ENCODE assay signal across 14 cellular contexts in genomic region chr16:85829751-85830445, GRCh38. TPM values are rescaled to one million over a fixed set of nuclear protein-coding genes. Genes with fewer than 3 reads are reported as not detected.
DNase-seq lines count a peak whose midpoint lies in the region; ATAC-seq and TF ChIP-seq lines count a peak whose summit lies in the region.
"Had no signal": no experiment of that assay in that cellular context is flagged by ENCODE, and none has a peak within 500 bp of the region (broad histone marks: within the 10 kb centered on the region; RNA-seq: fewer than 3 reads in every experiment).

No MANE protein-coding gene starts in this region.

- H3K27me3 Mint-ChIP-seq in activated naive CD4-positive, alpha-beta T cell treated with anti-CD3 and anti-CD28 coated beads for 36 hours (ENCODE audit: low read depth), result peaks cover 22% of the 10 kb centered on the region
- H3K27me3 Mint-ChIP-seq in glutamatergic neuron (ENCODE audit: unreplicated experiment), result peaks cover 4% of the 10 kb centered on the region

- 70 to 76% methylated on average over 2 to 24 of the region's 24 CpGs for WGBS in transverse colon (ENCODE audit: low coverage in 1 of 2), 2 donors

- CTCF ChIA-PET in activated naive CD4-positive, alpha-beta T cell treated with anti-CD3 and anti-CD28 coated beads for 36 hours (lab: Charles Lee), result interaction anchor here (1.0 to 2.3 kb wide), 4 partner anchors 8 to 159 kb away, joined by 3 to 8 read pairs (median 4); no protein-coding TSS in a partner anchor

- H3K9me3 ChIP-seq in transverse colon, result no peaks in the 10 kb centered on the region
- H3K9me3 ChIP-seq: neutrophil had no signal

- no peaks in the 10 kb centered on the region for H3K4me1 ChIP-seq in transverse colon

- peaks cover 8% of the 10 kb centered on the region for H3K27me3 ChIP-seq in transverse colon

- in situ Hi-C loops in transverse colon (cut with MboI; ENCODE audit: low pct_ligation_motif_present in 1 of 4, low pct_unique_long_range_greater_than_20kb in 1 of 4, low sequenced_read_pairs in 3 of 4), result loop anchor here in 3 of 4 donors (10.0 kb wide), 3 partner anchors 155 to 695 kb away; no protein-coding TSS in a partner anchor

- TF ChIP-seq POLR2A in transverse colon (IDR thresholded peaks at IDR 0.05), result no peak

- H3K4me3 ChIP-seq in transverse colon, result no peak overlapping the region

- intact Hi-C loops in activated naive CD4-positive, alpha-beta T cell treated with anti-CD3 and anti-CD28 coated beads for 36 hours (cut with micrococcal nuclease), result no loop called here
- intact Hi-C loops in left colon (cut with DNase I, micrococcal nuclease), result loop anchor here (10.0 kb wide), 1 partner anchor 155 kb away; no protein-coding TSS in a partner anchor
- intact Hi-C loops in transverse colon (cut with DNase I; ENCODE audit: low total_unique reads), result no loop called here

- H3K9me3 Mint-ChIP-seq in activated naive CD4-positive, alpha-beta T cell treated with anti-CD3 and anti-CD28 coated beads for 36 hours, result no peaks in the 10 kb centered on the region
- H3K9me3 Mint-ChIP-seq in glutamatergic neuron (ENCODE audit: unreplicated experiment), result peaks cover 13% of the 10 kb centered on the region
- H3K9me3 Mint-ChIP-seq: type B pancreatic cell had no signal

- peak overlapping the region; percentile 21 for H3K4me3 Mint-ChIP-seq in activated naive CD4-positive, alpha-beta T cell treated with anti-CD3 and anti-CD28 coated beads for 36 hours
- no peak overlapping the region for H3K4me3 Mint-ChIP-seq in glutamatergic neuron (ENCODE audit: unreplicated experiment)
- H3K4me3 Mint-ChIP-seq: activated CD8-positive, alpha-beta memory T cell treated with anti-CD3 and anti-CD28 coated beads, Interleukin-2, amount 10 ng/mL, durations not matched to agents 7 days and 5 days; type B pancreatic cell had no signal

- ATAC-seq in left colon (no peak), GM18502 (IDR thresholded peaks at IDR 0.05; ENCODE audit: poor library complexity, unreplicated experiment) (no peak), HG02642 (IDR thresholded peaks at IDR 0.05; ENCODE audit: poor library complexity, unreplicated experiment) (no peak)
- ATAC-seq: activated CD8-positive, alpha-beta memory T cell treated with anti-CD3 and anti-CD28 coated beads, Interleukin-2, amount 10 ng/mL, durations not matched to agents 7 days and 5 days had no signal

- H3K27ac ChIP-seq in transverse colon, result no peak overlapping the region
- H3K27ac ChIP-seq: neutrophil had no signal

- no peak overlapping the region for H3K27ac Mint-ChIP-seq in activated naive CD4-positive, alpha-beta T cell treated with anti-CD3 and anti-CD28 coated beads for 36 hours
- H3K27ac Mint-ChIP-seq in glutamatergic neuron (ENCODE audit: unreplicated experiment), result no peak overlapping the region
- H3K27ac Mint-ChIP-seq: activated CD8-positive, alpha-beta memory T cell treated with anti-CD3 and anti-CD28 coated beads, Interleukin-2, amount 10 ng/mL, durations not matched to agents 7 days and 5 days; type B pancreatic cell had no signal

- H3K4me1 Mint-ChIP-seq in activated naive CD4-positive, alpha-beta T cell treated with anti-CD3 and anti-CD28 coated beads for 36 hours (ENCODE audit: low read depth), result peaks cover 14% of the 10 kb centered on the region
- peaks cover 15% of the 10 kb centered on the region for H3K4me1 Mint-ChIP-seq in glutamatergic neuron (ENCODE audit: low read depth, unreplicated experiment)
- H3K4me1 Mint-ChIP-seq: activated CD8-positive, alpha-beta memory T cell treated with anti-CD3 and anti-CD28 coated beads, Interleukin-2, amount 10 ng/mL, durations not matched to agents 7 days and 5 days had no signal

- no peaks in the 10 kb centered on the region for H3K36me3 Mint-ChIP-seq in activated naive CD4-positive, alpha-beta T cell treated with anti-CD3 and anti-CD28 coated beads for 36 hours (ENCODE audit: low read depth)
- peaks cover 9% of the 10 kb centered on the region for H3K36me3 Mint-ChIP-seq in glutamatergic neuron (ENCODE audit: unreplicated experiment)
- H3K36me3 Mint-ChIP-seq: type B pancreatic cell had no signal

- no peak for DNase-seq in activated naive CD4-positive, alpha-beta T cell treated with anti-CD3 and anti-CD28 coated beads for 36 hours
- no peak for DNase-seq in activated naive CD4-positive, alpha-beta T cell treated with anti-CD3 and anti-CD28 coated beads, Interleukin-2, amount 50 U/mL, for 16 hours
- DNase-seq in UCSD-AML1 (lab: John Stamatoyannopoulos, UW; ENCODE audit: unreplicated experiment), result peak; percentile 77
- DNase-seq in left colon, result peak; percentile 28 to 45
- peak; percentile 43 for DNase-seq in transverse colon
- no peak for DNase-seq in glutamatergic neuron
- DNase-seq: activated CD8-positive, alpha-beta memory T cell treated with anti-CD3 and anti-CD28 coated beads, Interleukin-2, amount 10 ng/mL, durations not matched to agents 7 days and 5 days; amniotic stem cell; dermis blood vessel endothelial cell; NCI-H2227 treated with DMSO at 0.1 percent for 48 hours had no signal

- no peaks in the 10 kb centered on the region for H3K36me3 ChIP-seq in transverse colon
- H3K36me3 ChIP-seq: neutrophil had no signal

- no peak for TF ChIP-seq EP300 in transverse colon (IDR thresholded peaks at IDR 0.05; ENCODE audit: low read depth)

- TF ChIP-seq CTCF in transverse colon (IDR thresholded peaks at IDR 0.05) (no peak), glutamatergic neuron (IDR thresholded peaks at IDR 0.05; ENCODE audit: partially characterized antibody, unreplicated experiment) (no peak)

RNA-seq across cellular contexts. Expression of gene COX4I1, which starts 30.4 kb away (rescaled TPM):
- total RNA-seq in activated naive CD4-positive, alpha-beta T cell treated with anti-CD3 and anti-CD28 coated beads for 36 hours, result 100 to 1,000 TPM; 563 to 568 TPM
- total RNA-seq in left colon (1,000 to 10,000 TPM; 1,115 to 1,368 TPM), transverse colon (1,000 to 10,000 TPM in 2 of 4 donors, 100 to 1,000 TPM in 2; 635 to 1,115 (median 865) TPM), glutamatergic neuron (ENCODE audit: unreplicated experiment) (544 TPM)

RNA-seq across cellular contexts. Expression of gene EMC8, which starts 30.6 kb away (rescaled TPM):
- 10 to 100 TPM; 28.5 to 31.6 TPM for total RNA-seq in activated naive CD4-positive, alpha-beta T cell treated with anti-CD3 and anti-CD28 coated beads for 36 hours
- total RNA-seq in left colon (10 to 100 TPM; 31.2 to 31.3 TPM), transverse colon (10 to 100 TPM; 27.9 to 40.0 (median 31.8) TPM), glutamatergic neuron (ENCODE audit: unreplicated experiment) (34.2 TPM)

Comparison
In these comparisons a context has a peak if more than half of its experiments do, and no peak if none do; other contexts are left out.
1. DNase-seq: peak in UCSD-AML1 (single experiment), left colon (2 of 2) and transverse colon (single experiment); none in activated naive CD4-positive, alpha-beta T cell treated with anti-CD3 and anti-CD28 coated beads for 36 hours (single experiment), activated naive CD4-positive, alpha-beta T cell treated with anti-CD3 and anti-CD28 coated beads, Interleukin-2, amount 50 U/mL, for 16 hours (single experiment) and glutamatergic neuron (single experiment).
2. intact Hi-C loops: an anchor here in left colon (10.0 kb wide); none called in activated naive CD4-positive, alpha-beta T cell treated with anti-CD3 and anti-CD28 coated beads for 36 hours and transverse colon.